13 cellular contexts compared by ENCODE assay signal in the genomic region with DNA sequence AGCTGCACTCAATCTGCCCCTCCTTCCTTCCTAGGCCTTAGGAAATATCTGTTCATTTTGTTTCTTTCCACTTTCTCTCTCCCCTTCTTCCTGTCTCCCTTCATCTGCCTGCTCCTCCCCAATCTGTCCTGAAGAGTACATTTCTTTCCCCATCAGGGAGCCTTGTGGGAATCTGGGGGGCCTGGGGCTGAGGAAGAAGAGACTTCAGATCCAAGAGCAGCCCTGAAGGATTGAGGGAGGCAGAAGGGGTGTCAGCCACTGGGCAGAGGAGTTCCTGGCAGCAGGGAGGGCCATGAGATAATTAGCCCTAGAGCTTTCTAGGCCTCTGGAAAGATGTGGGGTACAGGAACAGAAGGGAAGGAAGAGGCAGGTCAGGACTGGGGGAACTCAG. TPM values are rescaled to one million over a fixed set of nuclear protein-coding genes. Genes with fewer than 3 reads are reported as not detected.
A peak's percentile ranks its signal among the peaks of the same experiment; 100 is the strongest.
DNase-seq lines count a peak whose midpoint lies in the region; ATAC-seq and TF ChIP-seq lines count a peak whose summit lies in the region.
"Had no signal": no experiment of that assay in that cellular context is flagged by ENCODE, and none has a peak within 500 bp of the region (broad histone marks: within the 10 kb centered on the region; RNA-seq: fewer than 3 reads in every experiment).

No MANE protein-coding gene starts in this region.

- peak; percentile 51 for DNase-seq in activated CD8-positive, alpha-beta memory T cell treated with anti-CD3 and anti-CD28 coated beads for 24 hours
- DNase-seq in activated CD8-positive, alpha-beta memory T cell treated with anti-CD3 and anti-CD28 coated beads, Interleukin-2, amount 10 ng/mL, durations not matched to agents 7 days and 5 days = no peak
- DNase-seq in foreskin keratinocyte (no peak), ovary (peak in 1 of 5 donors; percentile 28), type B pancreatic cell (ENCODE audit: extremely low spot score, unreplicated experiment) (no peak), NCI-H524 (lab: John Stamatoyannopoulos, UW) (no peak), COLO668 (lab: John Stamatoyannopoulos, UW; ENCODE audit: unreplicated experiment) (no peak)
- DNase-seq: Calu3; NCI-H446; stimulated activated CD4-positive, alpha-beta T cell treated with anti-CD3 and anti-CD28 coated beads, Interleukin-2, amount 100 ng/mL, for 24 hours had no signal

- no peak for TF ChIP-seq EP300 in ovary (IDR thresholded peaks at IDR 0.05)

- ATAC-seq in activated CD8-positive, alpha-beta memory T cell treated with anti-CD3 and anti-CD28 coated beads, Interleukin-2, amount 10 ng/mL, durations not matched to agents 7 days and 5 days = no peak
- ATAC-seq in foreskin keratinocyte = no peak
- ATAC-seq in GM18520 (IDR thresholded peaks at IDR 0.05; ENCODE audit: unreplicated experiment) = no peak

- peaks cover 31% of the 10 kb centered on the region for H3K27me3 ChIP-seq in foreskin keratinocyte
- H3K27me3 ChIP-seq in ovary = no peaks in the 10 kb centered on the region

- H3K27ac ChIP-seq in foreskin keratinocyte = peak overlapping the region; percentile 91
- H3K27ac ChIP-seq in ovary = peak overlapping the region; percentile 62 to 82
- H3K27ac ChIP-seq: neutrophil had no signal

- H3K4me3 Mint-ChIP-seq in activated CD8-positive, alpha-beta memory T cell treated with anti-CD3 and anti-CD28 coated beads, Interleukin-2, amount 10 ng/mL, durations not matched to agents 7 days and 5 days = no peak overlapping the region
- peak overlapping the region; percentile 20 for H3K4me3 Mint-ChIP-seq in type B pancreatic cell
- H3K4me3 Mint-ChIP-seq: T-helper 2 cell treated with Interferon-gamma antibody and Interleukin-4, amounts not matched to agents 5 μg/mL and 100 μg/mL, for 36 hours had no signal

- no peaks in the 10 kb centered on the region for H3K36me3 Mint-ChIP-seq in activated CD8-positive, alpha-beta memory T cell treated with anti-CD3 and anti-CD28 coated beads, Interleukin-2, amount 10 ng/mL, durations not matched to agents 7 days and 5 days
- no peaks in the 10 kb centered on the region for H3K36me3 Mint-ChIP-seq in type B pancreatic cell

- no peak overlapping the region for H3K27ac Mint-ChIP-seq in activated CD8-positive, alpha-beta memory T cell treated with anti-CD3 and anti-CD28 coated beads, Interleukin-2, amount 10 ng/mL, durations not matched to agents 7 days and 5 days
- H3K27ac Mint-ChIP-seq in type B pancreatic cell = peak overlapping the region; percentile 75
- H3K27ac Mint-ChIP-seq: T-helper 2 cell treated with Interferon-gamma antibody and Interleukin-4, amounts not matched to agents 5 μg/mL and 100 μg/mL, for 36 hours had no signal

- no peaks in the 10 kb centered on the region for H3K9me3 ChIP-seq in ovary
- H3K9me3 ChIP-seq: neutrophil had no signal

- TF ChIP-seq POLR2A in ovary (IDR thresholded peaks at IDR 0.05) = no peak

- no peaks in the 10 kb centered on the region for H3K9me3 Mint-ChIP-seq in activated CD8-positive, alpha-beta memory T cell treated with anti-CD3 and anti-CD28 coated beads, Interleukin-2, amount 10 ng/mL, durations not matched to agents 7 days and 5 days (ENCODE audit: low read depth)
- no peaks in the 10 kb centered on the region for H3K9me3 Mint-ChIP-seq in type B pancreatic cell
- H3K9me3 Mint-ChIP-seq: T-helper 2 cell treated with Interferon-gamma antibody and Interleukin-4, amounts not matched to agents 5 μg/mL and 100 μg/mL, for 36 hours had no signal

- no peak overlapping the region for H3K4me3 ChIP-seq in ovary

- CTCF ChIA-PET in activated CD8-positive, alpha-beta memory T cell treated with anti-CD3 and anti-CD28 coated beads, Interleukin-2, amount 10 ng/mL, durations not matched to agents 7 days and 5 days (lab: Charles Lee) = interaction anchor here (1.0 kb wide), 1 partner anchor 8 kb away, joined by 3 read pairs; no protein-coding TSS in a partner anchor

- peaks cover 7% of the 10 kb centered on the region for H3K4me1 Mint-ChIP-seq in activated CD8-positive, alpha-beta memory T cell treated with anti-CD3 and anti-CD28 coated beads, Interleukin-2, amount 10 ng/mL, durations not matched to agents 7 days and 5 days
- peaks cover 68% of the 10 kb centered on the region for H3K4me1 Mint-ChIP-seq in type B pancreatic cell (ENCODE audit: unreplicated experiment)

- no peaks in the 10 kb centered on the region for H3K36me3 ChIP-seq in ovary
- H3K36me3 ChIP-seq: neutrophil had no signal

- TF ChIP-seq CTCF in foreskin keratinocyte (conservative IDR thresholded peaks at IDR 0.05) = no peak
- no peak for TF ChIP-seq CTCF in ovary (IDR thresholded peaks at IDR 0.05)
- TF ChIP-seq CTCF in type B pancreatic cell (conservative IDR thresholded peaks at IDR 0.05) = no peak

- peaks cover 12% of the 10 kb centered on the region for H3K27me3 Mint-ChIP-seq in activated CD8-positive, alpha-beta memory T cell treated with anti-CD3 and anti-CD28 coated beads, Interleukin-2, amount 10 ng/mL, durations not matched to agents 7 days and 5 days
- peaks cover 10% of the 10 kb centered on the region for H3K27me3 Mint-ChIP-seq in type B pancreatic cell

- H3K4me1 ChIP-seq in foreskin keratinocyte (peaks cover 5% of the 10 kb centered on the region), ovary (ENCODE audit: insufficient read depth) (peaks cover 47% of the 10 kb centered on the region)

- intact Hi-C loops in ovary (cut with DNase I) = no loop called here

RNA-seq across cellular contexts. Expression of a gene that starts 24.4 kb away (rescaled TPM):
- total RNA-seq in activated CD8-positive, alpha-beta memory T cell treated with anti-CD3 and anti-CD28 coated beads, Interleukin-2, amount 10 ng/mL, durations not matched to agents 7 days and 5 days = 10 to 100 TPM in 1 of 2 experiments, 1 to 10 TPM in 1; 6.5 to 10.5 TPM
- total RNA-seq in foreskin keratinocyte (17.3 and 20.0 TPM in 2 replicates), ovary (100 to 1,000 TPM in 2 of 7 donors, 10 to 100 TPM in 5; 26.6 to 170 (median 66.5) TPM), type B pancreatic cell (ENCODE audit: low replicate concordance) (17.1 and 67.5 TPM in 2 replicates)
- polyA plus RNA-seq in foreskin keratinocyte (23.0 and 24.2 TPM in 2 replicates), ovary (10 to 100 TPM; 38.1 to 44.1 TPM)

RNA-seq across cellular contexts. Expression of a gene that starts 48.5 kb away (rescaled TPM):
- not detected for total RNA-seq in activated CD8-positive, alpha-beta memory T cell treated with anti-CD3 and anti-CD28 coated beads, Interleukin-2, amount 10 ng/mL, durations not matched to agents 7 days and 5 days
- total RNA-seq in foreskin keratinocyte (177 and 190 TPM in 2 replicates), ovary (1 to 10 TPM in 6 of 7 donors, not detected in 1; 1.1 to 5.9 (median 1.6) TPM), type B pancreatic cell (ENCODE audit: low replicate concordance) (56.7 and 207 TPM in 2 replicates)
- polyA plus RNA-seq in foreskin keratinocyte (211 and 233 TPM in 2 replicates), ovary (1 to 10 TPM in 1 of 2 donors, under 1 TPM in 1; 0.11 to 1.0 TPM)

RNA-seq across cellular contexts. Expression of a gene that starts 53.5 kb away (rescaled TPM):
- not detected for total RNA-seq in activated CD8-positive, alpha-beta memory T cell treated with anti-CD3 and anti-CD28 coated beads, Interleukin-2, amount 10 ng/mL, durations not matched to agents 7 days and 5 days
- total RNA-seq in foreskin keratinocyte = 0.21 and 0.58 TPM in 2 replicates
- polyA plus RNA-seq in foreskin keratinocyte = 0.17 and 0.27 TPM in 2 replicates
- total RNA-seq in ovary = 1 to 10 TPM in 1 of 7 donors, under 1 TPM in 4, not detected in 2; 0.20 to 1.0 (median 0.23) TPM
- under 1 TPM; 0.05 to 0.08 TPM for polyA plus RNA-seq in ovary
- 1.4 and 4.3 TPM in 2 replicates for total RNA-seq in type B pancreatic cell (ENCODE audit: low replicate concordance)
